ENCODE assay signal across 1 cellular context in the genomic region with DNA sequence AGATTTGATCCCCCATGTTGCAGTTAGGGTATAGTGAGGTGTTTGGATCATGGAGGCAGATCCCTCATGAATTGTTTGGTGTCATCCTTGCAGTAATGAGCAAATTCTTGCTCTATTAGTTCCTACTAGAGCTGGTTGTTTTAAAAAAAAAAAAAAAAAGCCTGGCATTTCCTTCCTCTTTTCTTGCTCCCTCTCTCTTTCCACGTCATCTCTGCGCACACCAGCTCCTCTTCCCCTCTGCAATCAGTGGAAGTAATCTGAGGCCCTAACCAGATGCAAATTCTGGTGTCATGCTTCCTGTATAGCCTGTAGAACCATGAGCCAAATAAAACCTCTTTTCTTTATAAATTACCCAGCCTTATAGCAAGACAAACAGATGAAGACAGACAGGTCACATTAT.
TF ChIP-seq lines count a peak whose summit lies in the region.

No MANE protein-coding gene starts in this region.

TF ChIP-seq in GM12878, 131 proteins besides CTCF, POLR2A, EP300 and RAD21 (continued from another document):
- TF ChIP-seq, protein P1, sequence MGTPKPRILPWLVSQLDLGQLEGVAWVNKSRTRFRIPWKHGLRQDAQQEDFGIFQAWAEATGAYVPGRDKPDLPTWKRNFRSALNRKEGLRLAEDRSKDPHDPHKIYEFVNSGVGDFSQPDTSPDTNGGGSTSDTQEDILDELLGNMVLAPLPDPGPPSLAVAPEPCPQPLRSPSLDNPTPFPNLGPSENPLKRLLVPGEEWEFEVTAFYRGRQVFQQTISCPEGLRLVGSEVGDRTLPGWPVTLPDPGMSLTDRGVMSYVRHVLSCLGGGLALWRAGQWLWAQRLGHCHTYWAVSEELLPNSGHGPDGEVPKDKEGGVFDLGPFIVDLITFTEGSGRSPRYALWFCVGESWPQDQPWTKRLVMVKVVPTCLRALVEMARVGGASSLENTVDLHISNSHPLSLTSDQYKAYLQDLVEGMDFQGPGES (IDR thresholded peaks at IDR 0.05): no peak
- TF ChIP-seq CBFB (IDR thresholded peaks at IDR 0.05; ENCODE audit: low read depth): no peak
- TF ChIP-seq PML (IDR thresholded peaks at IDR 0.05; ENCODE audit: low read length): no peak
- no peak for TF ChIP-seq GATAD2B (conservative IDR thresholded peaks at IDR 0.05; ENCODE audit: low read depth)
- TF ChIP-seq IKZF2 (IDR thresholded peaks at IDR 0.05): no peak
- no peak for TF ChIP-seq STAT1 (conservative IDR thresholded peaks at IDR 0.05)
- TF ChIP-seq SP1 (IDR thresholded peaks at IDR 0.05; ENCODE audit: low read depth, low read length): no peak
